ENCODE assay signal across 9 cellular contexts in the genomic region with DNA sequence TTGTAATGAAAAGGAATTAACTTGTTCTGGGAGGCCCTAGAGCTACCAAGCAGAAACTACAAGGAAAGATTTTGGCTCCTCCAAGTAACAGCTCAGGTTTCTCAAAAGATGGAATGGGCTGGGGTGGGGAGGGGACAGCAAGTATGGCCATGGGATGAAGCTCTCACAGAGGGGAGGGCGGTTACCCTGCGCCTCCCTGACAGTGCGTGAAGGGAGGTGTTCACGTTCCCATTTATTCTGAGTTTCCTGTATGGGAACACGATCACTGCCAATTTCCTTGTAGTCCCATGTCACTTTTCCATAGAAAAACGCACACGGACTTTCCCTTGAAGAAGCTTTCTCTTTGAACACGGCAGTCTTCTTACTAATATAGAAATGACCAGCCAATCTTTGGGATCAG. TPM values are rescaled to one million over a fixed set of nuclear protein-coding genes. Genes with fewer than 3 reads are reported as not detected.
DNase-seq lines count a peak whose midpoint lies in the region; ATAC-seq, FAIRE-seq and TF ChIP-seq lines count a peak whose summit lies in the region.
"Had no signal": no experiment of that assay in that cellular context is flagged by ENCODE, and none has a peak within 500 bp of the region (broad histone marks: within the 10 kb centered on the region; RNA-seq: fewer than 3 reads in every experiment).

No MANE protein-coding gene starts in this region.

- intact Hi-C loops in adrenal gland (cut with DNase I): no loop called here

- no peaks in the 10 kb centered on the region for H3K9me3 ChIP-seq in adrenal gland (replicated peaks in 1 of 3)
- no peaks in the 10 kb centered on the region for H3K9me3 ChIP-seq in lung (ENCODE audit: control insufficient read depth in 2 of 2, insufficient read depth in 1 of 2, low read length in 1 of 2)

- WGBS in adrenal gland, 4 donors: 59 to 72% (median 62%) methylated on average over 8 of the region's 8 CpGs
- WGBS in lung, 2 donors: 68 to 77% methylated on average over 8 of the region's 8 CpGs

- H3K36me3 Mint-ChIP-seq in activated T-cell treated with anti-CD3 and anti-CD28 coated beads, Interleukin-2, amount 50 U/mL, for 72 hours (ENCODE audit: insufficient read depth in 2 of 2): peaks cover 0 to 6% of the 10 kb centered on the region in 2 donors
- peaks cover 44% of the 10 kb centered on the region for H3K36me3 Mint-ChIP-seq in type B pancreatic cell

- H3K27ac ChIP-seq in adrenal gland: peak overlapping the region in 3 of 5 donors; percentile 47 to 83 (median 65)
- peak overlapping the region; percentile 87 to 94 for H3K27ac ChIP-seq in lung (ENCODE audit: low read depth in 1 of 2, low read length in 1 of 2)

- peak overlapping the region; percentile 95 for H3K27ac Mint-ChIP-seq in activated T-cell treated with anti-CD3 and anti-CD28 coated beads, Interleukin-2, amount 50 U/mL, for 72 hours
- H3K27ac Mint-ChIP-seq in type B pancreatic cell: peak overlapping the region; percentile 79

- no peak for TF ChIP-seq POLR2A in adrenal gland (IDR thresholded peaks at IDR 0.05)

- H3K4me1 ChIP-seq in adrenal gland (replicated peaks in 1 of 2): peaks cover 5 to 70% of the 10 kb centered on the region in 2 donors
- H3K4me1 ChIP-seq in lung (ENCODE audit: control insufficient read depth in 2 of 2, insufficient read depth in 2 of 2, low read length in 2 of 2): peaks cover 44 to 52% of the 10 kb centered on the region in 2 donors

- H3K36me3 ChIP-seq in adrenal gland (replicated peaks in 1 of 2) (no peaks in the 10 kb centered on the region), lung (ENCODE audit: control insufficient read depth in 2 of 2, insufficient read depth in 2 of 2, low read length in 2 of 2) (peaks cover 0 to 2% of the 10 kb centered on the region in 2 donors)

- no peak for DNase-seq in activated T-cell treated with anti-CD3 and anti-CD28 coated beads, Interleukin-2, amount 50 U/mL, for 72 hours
- no peak for DNase-seq in activated T-cell treated with anti-CD3 and anti-CD28 coated beads, Interleukin-2, amount 50 U/mL, for 48 hours
- no peak for DNase-seq in adrenal gland
- no peak for DNase-seq in lung (ENCODE audit: low spot score)
- no peak for DNase-seq in type B pancreatic cell (ENCODE audit: extremely low spot score, unreplicated experiment)
- DNase-seq in frontal cortex (ENCODE audit: low spot score in 2 of 2): no peak
- DNase-seq in NCI-H774 (lab: John Stamatoyannopoulos, UW): no peak
- DNase-seq: NK-92 treated with Interleukin-12 subunit alpha and Interleukin-12 subunit beta, amount 100 ng/mL, for 24 hours had no signal

- no peak for ATAC-seq in activated T-cell treated with anti-CD3 and anti-CD28 coated beads, Interleukin-2, amount 50 U/mL, for 72 hours (replicated peaks in 1 of 2)
- ATAC-seq in lung (ENCODE audit: insufficient read depth, low FRiP score) (no peak), HG03432 (IDR thresholded peaks at IDR 0.05; ENCODE audit: unreplicated experiment) (no peak)

- peaks cover 90% of the 10 kb centered on the region for H3K4me1 Mint-ChIP-seq in activated T-cell treated with anti-CD3 and anti-CD28 coated beads, Interleukin-2, amount 50 U/mL, for 72 hours (ENCODE audit: low read depth)
- H3K4me1 Mint-ChIP-seq in type B pancreatic cell (ENCODE audit: unreplicated experiment): peaks cover 57% of the 10 kb centered on the region

- H3K4me3 ChIP-seq in adrenal gland (no peak overlapping the region), lung (no peak overlapping the region)

- peaks cover 0 to 2% of the 10 kb centered on the region in 2 donors for H3K9me3 Mint-ChIP-seq in activated T-cell treated with anti-CD3 and anti-CD28 coated beads, Interleukin-2, amount 50 U/mL, for 72 hours
- H3K9me3 Mint-ChIP-seq in type B pancreatic cell: no peaks in the 10 kb centered on the region

- H3K27me3 ChIP-seq in adrenal gland (no peaks in the 10 kb centered on the region), lung (ENCODE audit: control insufficient read depth, insufficient read depth) (no peaks in the 10 kb centered on the region)

- peak overlapping the region; percentile 74 to 89 for H3K4me3 Mint-ChIP-seq in activated T-cell treated with anti-CD3 and anti-CD28 coated beads, Interleukin-2, amount 50 U/mL, for 72 hours
- H3K4me3 Mint-ChIP-seq in type B pancreatic cell: peak overlapping the region; percentile 40

- TF ChIP-seq CTCF in adrenal gland (IDR thresholded peaks at IDR 0.05) (no peak), lung (IDR thresholded peaks at IDR 0.05; ENCODE audit: control extremely low read depth, extremely low read depth) (no peak), type B pancreatic cell (conservative IDR thresholded peaks at IDR 0.05) (no peak)

- H3K27me3 Mint-ChIP-seq in activated T-cell treated with anti-CD3 and anti-CD28 coated beads, Interleukin-2, amount 50 U/mL, for 72 hours (ENCODE audit: low read depth): no peaks in the 10 kb centered on the region
- no peaks in the 10 kb centered on the region for H3K27me3 Mint-ChIP-seq in type B pancreatic cell

- no peak for FAIRE-seq in frontal cortex (lab: Jason Lieb, UNC)

RNA-seq across cellular contexts. Expression of a gene that starts 17.0 kb away (rescaled TPM):
- total RNA-seq in activated T-cell treated with anti-CD3 and anti-CD28 coated beads, Interleukin-2, amount 50 U/mL, for 72 hours: 10 to 100 TPM; 27.0 to 28.9 TPM
- total RNA-seq in adrenal gland (10 to 100 TPM in 5 of 8 donors, 1 to 10 TPM in 3; 4.2 to 30.2 (median 15.2) TPM), lung (10 to 100 TPM; 38.7 to 59.0 TPM), type B pancreatic cell (ENCODE audit: low replicate concordance) (43.7 and 65.4 TPM in 2 replicates), frontal cortex (22.4 TPM)
- polyA plus RNA-seq in adrenal gland (10 to 100 TPM in 1 of 3 donors, 1 to 10 TPM in 2; 7.0 to 13.9 (median 7.6) TPM), lung (10 to 100 TPM; 22.9 to 37.4 TPM)
